Comparison of ENCODE assay signal across 11 cellular contexts in genomic region chr1:84862810-84863251, GRCh38. TPM values are rescaled to one million over a fixed set of nuclear protein-coding genes. Genes with fewer than 3 reads are reported as not detected.
DNase-seq lines count a peak whose midpoint lies in the region; ATAC-seq and TF ChIP-seq lines count a peak whose summit lies in the region.
"Had no signal": no experiment of that assay in that cellular context is flagged by ENCODE, and none has a peak within 500 bp of the region (broad histone marks: within the 10 kb centered on the region; RNA-seq: fewer than 3 reads in every experiment).

No MANE protein-coding gene starts in this region.

- peak in 9 of 10 experiments; percentile 8 to 49 (median 29) for DNase-seq in CD4-positive, alpha-beta T cell
- DNase-seq in GM20000 (ENCODE audit: low spot score) (peak; percentile 65), testis (no peak), Right ventricle myocardium inferior (ENCODE audit: missing footprints) (no peak), progenitor cell of endocrine pancreas (ENCODE audit: low spot score, unreplicated experiment) (no peak), left lung (no peak)
- peak; percentile 77 for DNase-seq in activated naive CD4-positive, alpha-beta T cell treated with anti-CD3 and anti-CD28 coated beads, Interleukin-2, amount 10 ng/mL, durations not matched to agents 7 days and 5 days
- DNase-seq: cerebellar nuclear complex, NCI-H1436 treated with DMSO at 0.1 percent for 48 hours had no signal

- intact Hi-C loops in CD4-positive, alpha-beta T cell (cut with DNase I, micrococcal nuclease) = no loop called here
- intact Hi-C loops in testis (cut with DNase I; ENCODE audit: low total_unique reads) = no loop called here
- intact Hi-C loops in Right ventricle myocardium inferior (cut with DNase I) = no loop called here
- intact Hi-C loops in left lung (cut with DNase I) = no loop called here

- TF ChIP-seq POLR2A in testis (IDR thresholded peaks at IDR 0.05) = no peak

- no peaks in the 10 kb centered on the region for H3K36me3 Mint-ChIP-seq in CD4-positive, alpha-beta T cell (ENCODE audit: low read depth)
- peaks cover 26% of the 10 kb centered on the region for H3K36me3 Mint-ChIP-seq in activated naive CD4-positive, alpha-beta T cell treated with anti-CD3 and anti-CD28 coated beads, Interleukin-2, amount 10 ng/mL, durations not matched to agents 7 days and 5 days
- no peaks in the 10 kb centered on the region for H3K36me3 Mint-ChIP-seq in progenitor cell of endocrine pancreas (ENCODE audit: insufficient read depth)

- no peak overlapping the region for H3K4me3 ChIP-seq in testis
- no peak overlapping the region for H3K4me3 ChIP-seq in left lung

- H3K4me3 Mint-ChIP-seq in CD4-positive, alpha-beta T cell = peak overlapping the region; percentile 47
- H3K4me3 Mint-ChIP-seq in activated naive CD4-positive, alpha-beta T cell treated with anti-CD3 and anti-CD28 coated beads, Interleukin-2, amount 10 ng/mL, durations not matched to agents 7 days and 5 days = peak overlapping the region; percentile 75
- no peak overlapping the region for H3K4me3 Mint-ChIP-seq in progenitor cell of endocrine pancreas (ENCODE audit: low read depth)

- WGBS in testis, 2 donors = 69 to 72% methylated on average over 5 of the region's 5 CpGs

- H3K27ac ChIP-seq in CD4-positive, alpha-beta T cell (ENCODE audit: low read depth, low read length) = peak overlapping the region; percentile 45
- no peak overlapping the region for H3K27ac ChIP-seq in testis
- no peak overlapping the region for H3K27ac ChIP-seq in left lung

- POLR2A ChIA-PET in CD4-positive, alpha-beta T cell (lab: Charles Lee) = interaction anchor here (1.1 kb wide), 1 partner anchor 10 kb away, joined by 3 read pairs; no protein-coding TSS in a partner anchor

- H3K4me1 ChIP-seq in testis = no peaks in the 10 kb centered on the region
- no peaks in the 10 kb centered on the region for H3K4me1 ChIP-seq in left lung

- ATAC-seq in CD4-positive, alpha-beta T cell (ENCODE audit: poor library complexity) = peak; percentile 85
- ATAC-seq in HG03457 (IDR thresholded peaks at IDR 0.05; ENCODE audit: unreplicated experiment) (peak; percentile 80), Right ventricle myocardium inferior (no peak), left lung (no peak)

- no peaks in the 10 kb centered on the region for H3K9me3 Mint-ChIP-seq in CD4-positive, alpha-beta T cell
- peaks cover 2% of the 10 kb centered on the region for H3K9me3 Mint-ChIP-seq in activated naive CD4-positive, alpha-beta T cell treated with anti-CD3 and anti-CD28 coated beads, Interleukin-2, amount 10 ng/mL, durations not matched to agents 7 days and 5 days
- no peaks in the 10 kb centered on the region for H3K9me3 Mint-ChIP-seq in progenitor cell of endocrine pancreas (ENCODE audit: low read depth)

- TF ChIP-seq CTCF in CD4-positive, alpha-beta T cell (IDR thresholded peaks at IDR 0.05) = no peak
- TF ChIP-seq CTCF in GM20000 (IDR thresholded peaks at IDR 0.05; ENCODE audit: extremely low read depth, missing control alignments) = no peak
- no peak for TF ChIP-seq CTCF in testis (IDR thresholded peaks at IDR 0.05)
- no peak for TF ChIP-seq CTCF in progenitor cell of endocrine pancreas (IDR thresholded peaks at IDR 0.05; ENCODE audit: unreplicated experiment)
- no peak for TF ChIP-seq CTCF in left lung (IDR thresholded peaks at IDR 0.05)

- peak overlapping the region; percentile 82 for H3K27ac Mint-ChIP-seq in CD4-positive, alpha-beta T cell
- H3K27ac Mint-ChIP-seq in activated naive CD4-positive, alpha-beta T cell treated with anti-CD3 and anti-CD28 coated beads, Interleukin-2, amount 10 ng/mL, durations not matched to agents 7 days and 5 days = peak overlapping the region; percentile 96
- H3K27ac Mint-ChIP-seq in progenitor cell of endocrine pancreas = no peak overlapping the region

- H3K27me3 ChIP-seq in CD4-positive, alpha-beta T cell (ENCODE audit: control insufficient read depth, insufficient read depth, low read length) = no peaks in the 10 kb centered on the region
- H3K27me3 ChIP-seq in testis = no peaks in the 10 kb centered on the region
- no peaks in the 10 kb centered on the region for H3K27me3 ChIP-seq in left lung

- CTCF ChIA-PET in CD4-positive, alpha-beta T cell (lab: Charles Lee) = interaction anchor here (1.3 kb wide), 1 partner anchor 80 kb away, joined by 5 read pairs; no protein-coding TSS in a partner anchor
- CTCF ChIA-PET in activated naive CD4-positive, alpha-beta T cell treated with anti-CD3 and anti-CD28 coated beads, Interleukin-2, amount 10 ng/mL, durations not matched to agents 7 days and 5 days (lab: Charles Lee) = no interaction called here

- peaks cover 59% of the 10 kb centered on the region for H3K4me1 Mint-ChIP-seq in CD4-positive, alpha-beta T cell (ENCODE audit: low read depth)
- H3K4me1 Mint-ChIP-seq in activated naive CD4-positive, alpha-beta T cell treated with anti-CD3 and anti-CD28 coated beads, Interleukin-2, amount 10 ng/mL, durations not matched to agents 7 days and 5 days = peaks cover 67% of the 10 kb centered on the region
- H3K4me1 Mint-ChIP-seq in progenitor cell of endocrine pancreas (ENCODE audit: low read depth) = peaks cover 9% of the 10 kb centered on the region

- no peaks in the 10 kb centered on the region for H3K9me3 ChIP-seq in CD4-positive, alpha-beta T cell (ENCODE audit: control insufficient read depth, low read length)
- H3K9me3 ChIP-seq in testis (no peaks in the 10 kb centered on the region), left lung (no peaks in the 10 kb centered on the region)

- H3K27me3 Mint-ChIP-seq in CD4-positive, alpha-beta T cell = no peaks in the 10 kb centered on the region
- peaks cover 5% of the 10 kb centered on the region for H3K27me3 Mint-ChIP-seq in activated naive CD4-positive, alpha-beta T cell treated with anti-CD3 and anti-CD28 coated beads, Interleukin-2, amount 10 ng/mL, durations not matched to agents 7 days and 5 days
- no peaks in the 10 kb centered on the region for H3K27me3 Mint-ChIP-seq in progenitor cell of endocrine pancreas

- no peaks in the 10 kb centered on the region for H3K36me3 ChIP-seq in testis (ENCODE audit: low read depth, missing control alignments)
- H3K36me3 ChIP-seq in left lung = no peaks in the 10 kb centered on the region

RNA-seq across cellular contexts. Expression of gene LPAR3, which starts 30.2 kb away (rescaled TPM):
- under 1 TPM; 0.25 to 0.87 TPM for total RNA-seq in CD4-positive, alpha-beta T cell
- total RNA-seq in testis (10 to 100 TPM; 65.9 to 73.8 TPM), Right ventricle myocardium inferior (16.6 TPM), progenitor cell of endocrine pancreas (4.3 and 5.1 TPM in 2 replicates), left lung (1 to 10 TPM in 1 of 2 donors, under 1 TPM in 1; 0.32 to 2.7 TPM)
- polyA plus RNA-seq in testis (ENCODE audit: insufficient read depth, low read depth, low replicate concordance) = 23.3 TPM
- total RNA-seq: myocyte had no signal

Comparison
In these comparisons a context has a peak if more than half of its experiments do, and no peak if none do; other contexts are left out.
1. ATAC-seq: peak in CD4-positive, alpha-beta T cell (single experiment) and HG03457 (single experiment); none in Right ventricle myocardium inferior (single experiment) and left lung (single experiment).
2. DNase-seq: peak in CD4-positive, alpha-beta T cell (9 of 10), GM20000 (single experiment) and activated naive CD4-positive, alpha-beta T cell treated with anti-CD3 and anti-CD28 coated beads, Interleukin-2, amount 10 ng/mL, durations not matched to agents 7 days and 5 days (single experiment); none in testis (single experiment), Right ventricle myocardium inferior (single experiment), progenitor cell of endocrine pancreas (single experiment) and left lung (0 of 2).